Comparison of ENCODE assay signal across 1 cellular context in genomic region chr1:234683127-234683855, GRCh38.
TF ChIP-seq lines count a peak whose summit lies in the region.

No MANE protein-coding gene starts in this region.

TF ChIP-seq in GM23338, 12 proteins besides CTCF, POLR2A, EP300 and RAD21:
- TF ChIP-seq REST (IDR thresholded peaks at IDR 0.05; ENCODE audit: unreplicated experiment) (no peak), POLR2AphosphoS5 (IDR thresholded peaks at IDR 0.05; ENCODE audit: low read depth) (no peak), ETS1 (IDR thresholded peaks at IDR 0.05) (no peak), EZH2phosphoT487 (IDR thresholded peaks at IDR 0.05; ENCODE audit: unreplicated experiment) (no peak), ZNF331 (CRISPR knock-in tag; IDR thresholded peaks at IDR 0.05; ENCODE audit: low read depth) (no peak), STAT1 (IDR thresholded peaks at IDR 0.05; ENCODE audit: unreplicated experiment) (no peak), NANOG (IDR thresholded peaks at IDR 0.05; ENCODE audit: borderline replicate concordance) (no peak), CREB1 (CRISPR knock-in tag; IDR thresholded peaks at IDR 0.05; ENCODE audit: low read depth) (no peak), ZNF114 (CRISPR knock-in tag; IDR thresholded peaks at IDR 0.05) (no peak), JUNB (IDR thresholded peaks at IDR 0.05; ENCODE audit: unreplicated experiment) (no peak), EZH2 (IDR thresholded peaks at IDR 0.05; ENCODE audit: low read depth, unreplicated experiment) (no peak), ZNF462 (CRISPR knock-in tag; IDR thresholded peaks at IDR 0.05) (no peak)
